23 cellular contexts compared by ENCODE assay signal in genomic region chr3:32896143-32896542, GRCh38. TPM values are rescaled to one million over a fixed set of nuclear protein-coding genes. Genes with fewer than 3 reads are reported as not detected.
"Had no signal": no experiment of that assay in that cellular context is flagged by ENCODE, and none has a peak within 500 bp of the region (broad histone marks: within the 10 kb centered on the region; RNA-seq: fewer than 3 reads in every experiment).

No MANE protein-coding gene starts in this region.

- H3K36me3 ChIP-seq: SJSA1 had no signal

- DNase-seq: Kasumi-1, MM.1S, NCI-H1092 treated with DMSO at 0.1 percent for 48 hours, NCI-H1436, NCI-H187, NCI-H2029, NCI-H2081 treated with DMSO at 0.1 percent for 48 hours, NCI-H2171 treated with DMSO at 0.1 percent for 48 hours, NCI-H510A, NCI-H524 treated with DMSO at 0.1 percent for 48 hours, NCI-H69, NCI-H774, Right ventricle myocardium superior, RPMI8226, SIG-M5, SK-N-SH, SW 1271 had no signal

- H3K9me3 ChIP-seq: SJSA1, SK-N-SH had no signal

- H3K4me3 ChIP-seq: SJSA1 had no signal

- H3K9ac ChIP-seq: KMS-11, SK-N-SH had no signal

- H3K27ac ChIP-seq: HL-60, KMS-11, SJSA1 had no signal

- FAIRE-seq: HTR-8/SVneo, RCC 7860 had no signal

RNA-seq across cellular contexts. Expression of gene CCR4, which starts 55.3 kb away (rescaled TPM):
- total RNA-seq: M059J, SJSA1 had no signal
- polyA plus RNA-seq: SK-N-SH had no signal
